In the genomic region with DNA sequence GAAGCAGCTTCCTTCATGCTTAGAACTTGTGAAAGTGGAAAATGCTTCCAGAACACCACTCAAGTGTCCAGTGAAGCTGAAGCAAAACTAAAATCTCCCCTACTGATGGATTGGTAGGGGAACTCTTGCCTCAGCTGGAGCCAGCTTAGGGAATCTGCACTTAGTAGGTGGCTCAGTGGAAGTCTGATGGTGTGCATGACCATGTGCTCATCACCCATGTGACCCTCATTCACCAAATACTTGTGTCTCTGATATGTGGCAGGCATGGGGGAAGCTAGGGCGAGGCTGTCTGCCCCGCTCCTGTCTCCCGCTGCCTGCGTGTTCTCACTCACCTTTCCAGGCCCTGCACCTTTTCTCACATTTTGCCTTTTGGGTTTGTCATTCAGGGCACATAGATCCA, we compare ENCODE assay signal across 26 cellular contexts. TPM values are rescaled to one million over a fixed set of nuclear protein-coding genes. Genes with fewer than 3 reads are reported as not detected.
DNase-seq lines count a peak whose midpoint lies in the region; ATAC-seq, FAIRE-seq and TF ChIP-seq lines count a peak whose summit lies in the region.
"Had no signal": no experiment of that assay in that cellular context is flagged by ENCODE, and none has a peak within 500 bp of the region (broad histone marks: within the 10 kb centered on the region; RNA-seq: fewer than 3 reads in every experiment).

No MANE protein-coding gene starts in this region.

- peaks cover 88% of the 10 kb centered on the region for H3K79me2 ChIP-seq in GM23338 (replicated peaks; ENCODE audit: insufficient read depth)

- H3K27me3 Mint-ChIP-seq in GM23338 (ENCODE audit: insufficient read depth, low read depth, poor library complexity) (peaks cover 8% of the 10 kb centered on the region), progenitor cell of endocrine pancreas (no peaks in the 10 kb centered on the region)

- POLR2A ChIA-PET in RWPE1 (lab: Yijun Ruan, JAX; ENCODE audit: low non-redundant PET), result no interaction called here

- DNase-seq in GM23338 (ENCODE audit: low spot score) (no peak), RWPE1 (ENCODE audit: low spot score) (no peak), progenitor cell of endocrine pancreas (ENCODE audit: low spot score, unreplicated experiment) (no peak), H54 (ENCODE audit: insufficient read length, low spot score) (no peak), NOMO-1 (lab: John Stamatoyannopoulos, UW; ENCODE audit: unreplicated experiment in 2 of 2) (no peak)
- DNase-seq: aorta; CD4-positive, CD25-positive, alpha-beta regulatory T cell; DMS 273 treated with DMSO at 0.1 percent for 48 hours; foreskin melanocyte; HCEC 1CT; kidney; NCI-H1417; NCI-H510A; stimulated activated CD4-positive, alpha-beta T cell treated with anti-CD3 and anti-CD28 coated beads, Interleukin-1b, Interleukin-23, amount 100 ng/mL, for 48 hours; T-helper 2 cell had no signal

- H3K36me3 Mint-ChIP-seq in GM23338 (ENCODE audit: low read depth) (peaks cover 7% of the 10 kb centered on the region; the same call in 2 of the 3 replicates), progenitor cell of endocrine pancreas (ENCODE audit: insufficient read depth) (no peaks in the 10 kb centered on the region)
- H3K36me3 Mint-ChIP-seq: CD4-positive, CD25-positive, alpha-beta regulatory T cell had no signal

- peak overlapping the region; percentile 37 for H3K9ac ChIP-seq in iPS-18a (ENCODE audit: low read length)
- H3K9ac ChIP-seq: parathyroid adenoma had no signal

- ATAC-seq in GM23338 (no peak; the same call in 2 of the 3 replicates), HG02678 (IDR thresholded peaks at IDR 0.05; ENCODE audit: unreplicated experiment) (no peak)
- ATAC-seq in activated CD4-positive, CD25-positive, alpha-beta regulatory T cell treated with anti-CD3 and anti-CD28 coated beads, Interleukin-2, amount 50 U/mL, for 24 hours, result no peak
- ATAC-seq: activated naive CD4-positive, alpha-beta T cell treated with anti-CD3 and anti-CD28 coated beads, Interleukin-2, amount 50 U/mL, for 72 hours; activated T-helper 17 cell treated with anti-CD3 and anti-CD28 coated beads, Interleukin-2, amount 50 U/mL, for 72 hours had no signal

- H3K9me2 ChIP-seq in GM23338 (ENCODE audit: insufficient read depth), result no peaks in the 10 kb centered on the region

- no peak for TF ChIP-seq CTCF in GM23338 (conservative IDR thresholded peaks at IDR 0.05; ENCODE audit: low read depth in 2 of 2)
- TF ChIP-seq CTCF in RWPE1 (conservative IDR thresholded peaks at IDR 0.05; ENCODE audit: low read depth), result no peak
- no peak for TF ChIP-seq CTCF in progenitor cell of endocrine pancreas (IDR thresholded peaks at IDR 0.05; ENCODE audit: unreplicated experiment)

- peaks cover 90% of the 10 kb centered on the region for H3K4me1 ChIP-seq in GM23338 (ENCODE audit: insufficient read depth)
- H3K4me1 ChIP-seq in iPS-18a (ENCODE audit: control insufficient read depth, low read depth, low read length), result peaks cover 88% of the 10 kb centered on the region

- peak overlapping the region; percentile 48 for H3K4me3 ChIP-seq in GM23338
- peak overlapping the region; percentile 48 for H3K4me3 ChIP-seq in iPS-18a (ENCODE audit: low read length)
- H3K4me3 ChIP-seq: suprapubic skin had no signal

- H3K36me3 ChIP-seq in GM23338 (ENCODE audit: insufficient read depth) (no peaks in the 10 kb centered on the region), iPS-18a (ENCODE audit: control insufficient read depth, low read depth, low read length) (no peaks in the 10 kb centered on the region)
- H3K36me3 ChIP-seq: suprapubic skin, vagina had no signal

- H3K27me3 ChIP-seq in GM23338 (ENCODE audit: insufficient read depth) (peaks cover 21% of the 10 kb centered on the region), iPS-18a (ENCODE audit: control insufficient read depth, insufficient read depth, low read length) (peaks cover 20% of the 10 kb centered on the region)
- H3K27me3 ChIP-seq: suprapubic skin, vagina had no signal

- H3K4me3 Mint-ChIP-seq in GM23338, result peak overlapping the region; percentile 69; the same call in 1 of the 3 replicates
- no peak overlapping the region for H3K4me3 Mint-ChIP-seq in progenitor cell of endocrine pancreas (ENCODE audit: low read depth)
- H3K4me3 Mint-ChIP-seq: activated T-helper 17 cell treated with anti-CD3 and anti-CD28 coated beads, Interleukin-2, amount 50 U/mL, for 72 hours; CD4-positive, CD25-positive, alpha-beta regulatory T cell; central memory CD8-positive, alpha-beta T cell had no signal

- no peaks in the 10 kb centered on the region for H3K9me3 ChIP-seq in iPS-18a (ENCODE audit: control insufficient read depth, low read depth, low read length)
- H3K9me3 ChIP-seq: suprapubic skin, vagina had no signal

- no peak for FAIRE-seq in H54 (lab: Jason Lieb, UNC)
- FAIRE-seq: G401.6, kidney had no signal

- no peak overlapping the region for H2AFZ ChIP-seq in GM23338
- H2AFZ ChIP-seq: parathyroid adenoma had no signal

- CTCF ChIA-PET in RWPE1 (lab: Yijun Ruan, JAX), result interaction anchor here (0.6 kb wide), 1 partner anchor 1777 kb away, joined by 3 read pairs; no protein-coding TSS in a partner anchor

- peak overlapping the region; percentile 81 for H3K27ac ChIP-seq in GM23338 (ENCODE audit: low read depth)
- H3K27ac ChIP-seq in RWPE1, result peak overlapping the region; percentile 20; the same call in 1 of the 2 replicates
- H3K27ac ChIP-seq in iPS-18a (ENCODE audit: low read length), result no peak overlapping the region
- H3K27ac ChIP-seq: parathyroid adenoma, VCaP had no signal

- H3K9me3 Mint-ChIP-seq in GM23338 (no peaks in the 10 kb centered on the region), progenitor cell of endocrine pancreas (ENCODE audit: low read depth) (no peaks in the 10 kb centered on the region)
- H3K9me3 Mint-ChIP-seq: activated naive CD4-positive, alpha-beta T cell treated with anti-CD3 and anti-CD28 coated beads, Interleukin-2, amount 50 U/mL, for 72 hours; activated T-helper 17 cell treated with anti-CD3 and anti-CD28 coated beads, Interleukin-2, amount 50 U/mL, for 72 hours; central memory CD8-positive, alpha-beta T cell had no signal

- H3K4me2 ChIP-seq in GM23338, result peak overlapping the region; percentile 82

- H3K27ac Mint-ChIP-seq in GM23338 (peak overlapping the region; percentile 93), progenitor cell of endocrine pancreas (peak overlapping the region; percentile 96)
- H3K27ac Mint-ChIP-seq: activated naive CD4-positive, alpha-beta T cell treated with anti-CD3 and anti-CD28 coated beads, Interleukin-2, amount 50 U/mL, for 72 hours; activated T-helper 17 cell treated with anti-CD3 and anti-CD28 coated beads, Interleukin-2, amount 50 U/mL, for 72 hours; CD4-positive, CD25-positive, alpha-beta regulatory T cell had no signal

- H4K20me1 ChIP-seq in GM23338 (replicated peaks; ENCODE audit: insufficient read depth), result peaks cover 58% of the 10 kb centered on the region

- H3K4me1 Mint-ChIP-seq in GM23338 (peaks cover 92% of the 10 kb centered on the region), progenitor cell of endocrine pancreas (ENCODE audit: low read depth) (peaks cover 83% of the 10 kb centered on the region)
- H3K4me1 Mint-ChIP-seq: activated T-helper 17 cell treated with anti-CD3 and anti-CD28 coated beads, Interleukin-2, amount 50 U/mL, for 72 hours; central memory CD8-positive, alpha-beta T cell had no signal

- H3F3A ChIP-seq in GM23338 (replicated peaks; ENCODE audit: low read depth), result no peaks in the 10 kb centered on the region

- no peak for TF ChIP-seq POLR2A in H54 (IDR thresholded peaks at IDR 0.05; ENCODE audit: low read depth, low read length)

TF ChIP-seq in GM23338, 12 proteins besides CTCF, POLR2A, EP300 and RAD21:
- TF ChIP-seq JUNB (IDR thresholded peaks at IDR 0.05; ENCODE audit: unreplicated experiment) (no peak), ZNF114 (CRISPR knock-in tag; IDR thresholded peaks at IDR 0.05) (no peak), EZH2phosphoT487 (IDR thresholded peaks at IDR 0.05; ENCODE audit: unreplicated experiment) (no peak), NANOG (IDR thresholded peaks at IDR 0.05; ENCODE audit: borderline replicate concordance) (no peak), EZH2 (IDR thresholded peaks at IDR 0.05; ENCODE audit: low read depth, unreplicated experiment) (no peak), POLR2AphosphoS5 (IDR thresholded peaks at IDR 0.05; ENCODE audit: low read depth) (no peak)

RNA-seq across cellular contexts. Expression of gene TEAD1, which starts 7.2 kb away (rescaled TPM):
- total RNA-seq in GM23338 (2014; rRNA removed; shearing (Covaris generic)), result 102 and 103 TPM in 2 replicates
- 24.5 and 28.4 TPM in 2 replicates for polyA plus RNA-seq in GM23338 (2016; fragmentation: Nextera tagmentation; extraction: Ambion mirVana)
- total RNA-seq in progenitor cell of endocrine pancreas, result 92.4 and 95.8 TPM in 2 replicates
- polyA plus RNA-seq: CD4-positive, CD25-positive, alpha-beta regulatory T cell had no signal
